Comparison of ENCODE assay signal across 17 cellular contexts in the genomic region with DNA sequence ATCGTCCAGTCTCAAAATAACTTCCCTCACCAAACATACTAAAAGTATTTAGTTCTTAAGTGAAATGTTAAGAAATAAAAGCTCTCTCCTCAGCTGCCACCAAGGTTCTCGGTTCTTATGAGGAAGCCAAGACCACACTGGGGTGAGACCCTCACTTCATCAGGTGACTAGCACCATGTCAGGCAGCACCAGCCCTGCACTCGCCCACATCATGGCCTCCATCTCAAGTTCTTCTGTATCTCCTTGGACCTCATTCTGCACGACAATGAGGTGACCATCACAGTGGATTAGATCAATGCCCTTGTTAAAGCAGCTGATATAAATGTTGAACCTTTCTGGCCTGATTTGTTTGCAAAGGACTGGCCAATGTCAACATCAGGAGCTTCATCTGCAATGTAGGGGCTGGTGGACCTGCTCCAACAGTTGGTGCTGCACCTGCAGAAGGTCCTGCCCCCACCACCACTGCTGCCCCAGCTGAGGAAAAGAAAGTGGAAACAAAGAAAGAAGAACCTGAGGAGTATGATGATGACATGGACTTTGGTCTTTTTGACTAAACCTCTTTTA.
"Had no signal": no experiment of that assay in that cellular context is flagged by ENCODE, and none has a peak within 500 bp of the region (broad histone marks: within the 10 kb centered on the region; RNA-seq: fewer than 3 reads in every experiment).

No MANE protein-coding gene starts in this region.

- H3K27ac ChIP-seq: dorsolateral prefrontal cortex, hepatocyte, ovary, right atrium auricular region, tibial artery, upper lobe of left lung, uterus had no signal

- H3K4me3 ChIP-seq: dorsolateral prefrontal cortex, hepatocyte, lung, ovary, right atrium auricular region, smooth muscle cell, tibial artery, upper lobe of left lung, uterus had no signal

- ATAC-seq: naive thymus-derived CD8-positive, alpha-beta T cell had no signal

- H3K4me1 ChIP-seq: right atrium auricular region, uterus had no signal

- H3K9me3 ChIP-seq: ovary, right atrium auricular region, tibial artery, upper lobe of left lung, uterus had no signal

- H3K27me3 Mint-ChIP-seq: naive thymus-derived CD8-positive, alpha-beta T cell had no signal

- DNase-seq: cortex of kidney; dorsolateral prefrontal cortex; effector CD8-positive, alpha-beta T cell; foreskin melanocyte; head of caudate nucleus; mesendoderm; naive thymus-derived CD8-positive, alpha-beta T cell; ovary; stimulated activated CD4-positive, alpha-beta T cell treated with anti-CD3 and anti-CD28 coated beads, Interleukin-2, amount 100 ng/mL, for 48 hours; stimulated activated naive CD4-positive, alpha-beta T cell treated with Interleukin-2 at 50 U/mL for 16 hours; tibial artery; upper lobe of left lung; uterus had no signal

- H3K4me3 Mint-ChIP-seq: naive thymus-derived CD8-positive, alpha-beta T cell had no signal

- H2AFZ ChIP-seq: hepatocyte had no signal

- H3K4me2 ChIP-seq: hepatocyte, smooth muscle cell had no signal

- H3K36me3 ChIP-seq: ovary, uterus had no signal

- H3K27me3 ChIP-seq: dorsolateral prefrontal cortex, hepatocyte, ovary, right atrium auricular region, tibial artery, upper lobe of left lung, uterus had no signal

- H3K9me3 Mint-ChIP-seq: naive thymus-derived CD8-positive, alpha-beta T cell had no signal
